Comparison of ENCODE assay signal across 3 cellular contexts in genomic region chr17:9439851-9440250, GRCh38.
"Had no signal": no experiment of that assay in that cellular context is flagged by ENCODE, and none has a peak within 500 bp of the region (broad histone marks: within the 10 kb centered on the region; RNA-seq: fewer than 3 reads in every experiment).

No MANE protein-coding gene starts in this region.

- ATAC-seq: GM12878 had no signal

- DNase-seq: GDM1, GF-D8 had no signal

- H3K4me3 ChIP-seq: GM12878 had no signal
